8 cellular contexts compared by ENCODE assay signal in genomic region chr1:40861227-40862003, GRCh38. TPM values are rescaled to one million over a fixed set of nuclear protein-coding genes. Genes with fewer than 3 reads are reported as not detected.
DNase-seq lines count a peak whose midpoint lies in the region; ATAC-seq and TF ChIP-seq lines count a peak whose summit lies in the region.

No MANE protein-coding gene starts in this region.

- H3K27me3 ChIP-seq in mammary epithelial cell (ENCODE audit: insufficient read depth, low read length) = no peaks in the 10 kb centered on the region

- H3K9me3 ChIP-seq in mammary epithelial cell (replicated peaks; ENCODE audit: insufficient read depth, low read length) = no peaks in the 10 kb centered on the region

- dilution Hi-C loops in mammary epithelial cell (cut with HindIII; ENCODE audit: low sequenced_read_pairs) = no loop called here

- no peaks in the 10 kb centered on the region for H4K20me1 ChIP-seq in mammary epithelial cell (ENCODE audit: insufficient read depth, low read length)

- peak; percentile 76 for DNase-seq in Right ventricle myocardium inferior (ENCODE audit: missing footprints)
- DNase-seq in cardiac septum (ENCODE audit: low spot score) = no peak
- DNase-seq in RKO (ENCODE audit: low spot score) = peak; percentile 45
- peak; percentile 41 for DNase-seq in mammary epithelial cell
- DNase-seq in kidney tubule cell (ENCODE audit: low spot score) = peak; percentile 53
- DNase-seq in stimulated activated CD4-positive, alpha-beta T cell treated with anti-CD3 and anti-CD28 coated beads, Interleukin-4, amount 100 ng/mL, for 24 hours = peak; percentile 28

- in situ Hi-C loops in mammary epithelial cell (cut with MboI; ENCODE audit: low sequenced_read_pairs in 2 of 2) = no loop called here

- peak overlapping the region; percentile 59 to 82 (median 62) for H3K4me3 ChIP-seq in mammary epithelial cell (replicated peaks in 1 of 3; ENCODE audit: insufficient read depth in 1 of 3, low read depth in 2 of 3, low read length in 3 of 3)

- H3K27ac ChIP-seq in mammary epithelial cell (ENCODE audit: insufficient read depth, low read depth, low read length) = peak overlapping the region; percentile 52

- BruUV-seq in mammary epithelial cell (replicated peaks; lab: Mats Ljungman, UMichigan) = no TSS peak

- CTCF ChIA-PET in mammary epithelial cell (lab: Charles Lee; ENCODE audit: low non-redundant PET) = interaction anchor here (0.6 to 1.7 kb wide), 3 partner anchors 56 to 88 kb away, joined by 4 to 51 read pairs (median 4); no protein-coding TSS in a partner anchor

- ATAC-seq in Right ventricle myocardium inferior = peak; percentile 11
- ATAC-seq in HG03571 (IDR thresholded peaks at IDR 0.05; ENCODE audit: unreplicated experiment) = no peak
- ATAC-seq in GM21576 (IDR thresholded peaks at IDR 0.05; ENCODE audit: unreplicated experiment) = no peak

- H2AFZ ChIP-seq in mammary epithelial cell (ENCODE audit: low read depth, low read length) = peak overlapping the region; percentile 5

- WGBS in mammary epithelial cell (ENCODE audit: low coverage, missing lambda C conversion rate) = 0% methylated on average over 6 of the region's 98 CpGs

- H3K9ac ChIP-seq in mammary epithelial cell (ENCODE audit: insufficient read depth, low read length) = peak overlapping the region; percentile 76

- peak overlapping the region; percentile 98 for H3K4me2 ChIP-seq in mammary epithelial cell (ENCODE audit: insufficient read depth, low read depth, low read length)

- H3K79me2 ChIP-seq in mammary epithelial cell (ENCODE audit: insufficient read depth, low read length) = peaks cover 20% of the 10 kb centered on the region

- H3K4me1 ChIP-seq in mammary epithelial cell (ENCODE audit: insufficient read depth, low read length) = peaks cover 28% of the 10 kb centered on the region

- no peak for TF ChIP-seq CTCF in mammary epithelial cell (conservative IDR thresholded peaks at IDR 0.05 in 1 of 2, IDR thresholded peaks at IDR 0.05 in 1 of 2; ENCODE audit: extremely low read depth in 1 of 2, insufficient read depth in 1 of 2, low read depth in 1 of 2, low read length in 2 of 2)

- no peaks in the 10 kb centered on the region for H3K36me3 ChIP-seq in mammary epithelial cell (ENCODE audit: insufficient read depth, low read length)

- intact Hi-C loops in Right ventricle myocardium inferior (cut with DNase I) (loop anchor here (5.0 kb wide), 1 partner anchor 71 kb away; no protein-coding TSS in a partner anchor), cardiac septum (cut with DNase I) (no loop called here), mammary epithelial cell (cut with micrococcal nuclease) (loop anchor here (1.0 kb wide), 3 partner anchors 8 to 88 kb away; no protein-coding TSS in a partner anchor)

RNA-seq across cellular contexts. Expression of gene CITED4, which starts 0.7 kb away (rescaled TPM):
- 40.6 TPM for total RNA-seq in Right ventricle myocardium inferior
- total RNA-seq in cardiac septum = 8.7 TPM
- 100 to 1,000 TPM in 1 of 2 donors, 10 to 100 TPM in 1; 54.8 to 140 TPM for total RNA-seq in mammary epithelial cell
- 27.5 TPM for polyA plus RNA-seq in mammary epithelial cell
- polyA minus RNA-seq in mammary epithelial cell = 24.0 TPM
